In the genomic region with DNA sequence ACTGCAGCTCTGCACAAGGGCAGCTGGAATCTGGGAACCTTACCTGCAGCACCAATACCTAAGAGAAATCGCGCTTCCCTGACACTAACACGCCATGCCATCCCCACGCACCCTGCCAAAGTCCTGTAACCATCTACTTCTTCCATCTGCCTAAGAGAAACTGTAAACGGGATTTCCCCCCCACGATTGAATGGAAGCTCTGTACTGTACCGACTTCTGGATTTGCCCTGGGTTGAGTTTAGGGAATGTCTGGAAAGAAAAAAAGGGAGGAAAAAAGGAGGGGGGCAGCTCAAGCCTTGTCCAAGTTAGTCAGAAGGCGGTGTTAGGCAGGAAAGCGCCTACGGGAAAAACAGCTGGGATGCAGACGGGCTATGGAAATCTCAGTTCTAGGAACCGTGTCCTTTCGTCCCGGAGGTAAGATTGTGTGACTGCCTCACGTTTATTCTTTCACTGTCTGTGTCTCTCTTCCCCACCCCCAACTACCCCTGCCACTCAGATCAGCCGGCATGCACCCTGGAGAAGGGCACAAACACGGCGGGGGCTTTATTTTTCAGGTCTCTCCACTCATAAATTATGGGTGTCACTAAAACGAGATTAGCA, we compare ENCODE assay signal across 8 cellular contexts.
A peak's percentile ranks its signal among the peaks of the same experiment; 100 is the strongest.
DNase-seq lines count a peak whose midpoint lies in the region; ATAC-seq and TF ChIP-seq lines count a peak whose summit lies in the region.

No MANE protein-coding gene starts in this region.

- in situ Hi-C loops in astrocyte of the spinal cord (cut with HindIII; ENCODE audit: low sequenced_read_pairs), result no loop called here

- TF ChIP-seq CTCF in astrocyte of the spinal cord (IDR thresholded peaks at IDR 0.05; ENCODE audit: low read depth, low read length) (no peak), type B pancreatic cell (conservative IDR thresholded peaks at IDR 0.05) (no peak)

- no peak overlapping the region for H3K27ac Mint-ChIP-seq in activated naive CD4-positive, alpha-beta T cell treated with anti-CD3 and anti-CD28 coated beads, Interleukin-2, amount 50 U/mL, for 24 hours
- H3K27ac Mint-ChIP-seq in type B pancreatic cell, result peak overlapping the region; percentile 2

- no peaks in the 10 kb centered on the region for H3K36me3 Mint-ChIP-seq in activated naive CD4-positive, alpha-beta T cell treated with anti-CD3 and anti-CD28 coated beads, Interleukin-2, amount 50 U/mL, for 24 hours
- no peaks in the 10 kb centered on the region for H3K36me3 Mint-ChIP-seq in type B pancreatic cell

- H3K9me3 Mint-ChIP-seq in activated naive CD4-positive, alpha-beta T cell treated with anti-CD3 and anti-CD28 coated beads, Interleukin-2, amount 50 U/mL, for 24 hours, result no peaks in the 10 kb centered on the region
- H3K9me3 Mint-ChIP-seq in type B pancreatic cell, result no peaks in the 10 kb centered on the region

- peaks cover 31% of the 10 kb centered on the region for H3K4me1 Mint-ChIP-seq in activated naive CD4-positive, alpha-beta T cell treated with anti-CD3 and anti-CD28 coated beads, Interleukin-2, amount 50 U/mL, for 24 hours
- H3K4me1 Mint-ChIP-seq in type B pancreatic cell (ENCODE audit: unreplicated experiment), result peaks cover 23% of the 10 kb centered on the region

- no peak for DNase-seq in activated naive CD4-positive, alpha-beta T cell (lab: John Stamatoyannopoulos, UW)
- no peak for DNase-seq in astrocyte of the spinal cord (ENCODE audit: low read depth, low spot score)
- DNase-seq in left colon, result no peak
- no peak for DNase-seq in type B pancreatic cell (ENCODE audit: extremely low spot score, unreplicated experiment)

- H3K27me3 Mint-ChIP-seq in activated naive CD4-positive, alpha-beta T cell treated with anti-CD3 and anti-CD28 coated beads, Interleukin-2, amount 50 U/mL, for 24 hours, result peaks cover 45% of the 10 kb centered on the region
- H3K27me3 Mint-ChIP-seq in type B pancreatic cell, result peaks cover 17% of the 10 kb centered on the region

- peak overlapping the region; percentile 35 for H3K4me3 Mint-ChIP-seq in activated naive CD4-positive, alpha-beta T cell treated with anti-CD3 and anti-CD28 coated beads, Interleukin-2, amount 50 U/mL, for 24 hours
- peak overlapping the region; percentile 87 for H3K4me3 Mint-ChIP-seq in type B pancreatic cell

- intact Hi-C loops in left colon (cut with DNase I, micrococcal nuclease), result loop anchor here in 1 of 2 donors (10.0 kb wide), 2 partner anchors 968 to 1288 kb away; no protein-coding TSS in a partner anchor

- ATAC-seq in left colon (peak; percentile 34), HG03139 (IDR thresholded peaks at IDR 0.05; ENCODE audit: unreplicated experiment) (no peak), HG03159 (IDR thresholded peaks at IDR 0.05; ENCODE audit: unreplicated experiment) (no peak), HG03342 (IDR thresholded peaks at IDR 0.05; ENCODE audit: unreplicated experiment) (no peak)

- H3K4me3 ChIP-seq in astrocyte of the spinal cord (ENCODE audit: low read depth, low read length), result peak overlapping the region; percentile 44
